ENCODE assay signal across 1 cellular context in genomic region chr7:27112361-27112760, GRCh38.
TF ChIP-seq lines count a peak whose summit lies in the region.

No MANE protein-coding gene starts in this region.

TF ChIP-seq in SK-N-SH, 30 proteins besides CTCF, POLR2A, EP300 and RAD21 (continued from another document):
- TF ChIP-seq USF2 (IDR thresholded peaks at IDR 0.05; ENCODE audit: borderline replicate concordance, low read depth, low read length) (no peak), TAF1 (IDR thresholded peaks at IDR 0.05; ENCODE audit: borderline replicate concordance, low read depth, low read length) (no peak)
